ENCODE assay signal across 1 cellular context in the genomic region with DNA sequence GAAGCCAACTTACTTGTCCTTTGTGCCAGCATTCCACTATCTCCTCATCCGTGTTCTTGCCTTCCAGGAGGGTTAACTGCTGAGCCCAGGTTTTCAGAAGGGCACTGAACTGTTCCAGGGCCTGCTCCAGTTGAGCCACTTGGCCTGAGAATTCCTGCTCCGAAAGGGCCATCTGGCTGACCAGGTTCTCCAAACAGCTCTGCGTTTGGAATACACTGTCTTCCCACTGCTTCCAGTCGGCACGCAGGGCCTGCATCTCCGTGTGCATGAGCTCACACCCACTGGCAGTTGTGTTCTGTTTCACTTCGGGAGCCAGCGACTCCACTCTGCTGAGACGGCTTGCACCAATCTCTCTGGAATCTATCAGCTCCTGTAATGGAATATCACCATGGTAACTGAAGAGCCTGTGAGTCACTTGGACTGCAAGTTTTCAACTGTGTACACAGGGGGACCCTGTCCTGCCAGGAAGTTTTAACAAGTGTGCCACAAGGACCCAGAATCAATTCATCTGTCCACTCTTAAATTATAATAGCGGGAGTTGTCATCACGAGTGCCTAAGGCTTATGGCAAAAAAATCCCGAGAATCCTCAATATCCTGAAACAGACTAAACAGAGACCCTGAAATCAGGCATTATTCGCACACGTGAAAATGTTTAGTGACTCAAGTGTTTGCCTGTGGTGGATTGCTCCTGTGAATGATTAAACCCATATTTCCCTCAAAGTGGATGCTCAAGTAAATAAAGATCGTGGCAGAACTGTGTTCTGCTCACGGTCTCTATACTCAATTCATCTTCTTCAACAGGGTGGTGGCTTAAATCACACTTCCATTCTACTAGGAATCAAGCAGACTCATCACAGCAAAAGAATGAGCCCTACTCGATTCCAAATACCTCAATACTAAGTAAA.
TF ChIP-seq lines count a peak whose summit lies in the region.

No MANE protein-coding gene starts in this region.

TF ChIP-seq in HepG2, 621 proteins besides CTCF, POLR2A, EP300 and RAD21 (continued from another document and continues in another):
- TF ChIP-seq XRCC5 (optimal IDR thresholded peaks at IDR 0.05; ENCODE audit: low read length) (peak; percentile 80), ZNF556 (CRISPR knock-in tag; IDR thresholded peaks at IDR 0.05; ENCODE audit: borderline replicate concordance) (no peak), ATF3 (CRISPR knock-in tag; IDR thresholded peaks at IDR 0.05) (0 out of 2 replicates have a peak, but pooled peaks have one; percentile 29), ZZZ3 (CRISPR knock-in tag; IDR thresholded peaks at IDR 0.05; ENCODE audit: borderline replicate concordance) (peak; percentile 48; the same call in 1 of the 2 replicates), KMT2B (CRISPR knock-in tag; IDR thresholded peaks at IDR 0.05) (peak; percentile 84), HNRNPL (IDR thresholded peaks at IDR 0.05; ENCODE audit: low read depth, low read length) (no peak), ZNF160 (CRISPR knock-in tag; IDR thresholded peaks at IDR 0.05) (no peak), TIGD3 (CRISPR knock-in tag; IDR thresholded peaks at IDR 0.05; ENCODE audit: borderline replicate concordance) (no peak), ATF4 (CRISPR knock-in tag; IDR thresholded peaks at IDR 0.05) (no peak), RXRB (CRISPR knock-in tag; IDR thresholded peaks at IDR 0.05; ENCODE audit: borderline replicate concordance) (peak; percentile 35), PHF20 (CRISPR knock-in tag; IDR thresholded peaks at IDR 0.05) (no peak), PITX1 (CRISPR knock-in tag; IDR thresholded peaks at IDR 0.05) (no peak), ZBTB10 (CRISPR knock-in tag; IDR thresholded peaks at IDR 0.05; ENCODE audit: borderline replicate concordance) (peak; percentile 71; the same call in 1 of the 2 replicates), TARDBP (CRISPR knock-in tag; IDR thresholded peaks at IDR 0.05) (no peak), DNMT3B (CRISPR knock-in tag; conservative IDR thresholded peaks at IDR 0.05) (peak; percentile 70; the same call in 1 of the 2 replicates), BCL6 (CRISPR knock-in tag; IDR thresholded peaks at IDR 0.05) (0 out of 2 replicates have a peak, but pooled peaks have one; percentile 6), POLR2G (IDR thresholded peaks at IDR 0.05; ENCODE audit: low read depth, low read length) (peak; percentile 48; the same call in 1 of the 2 replicates), ZNF501 (CRISPR knock-in tag; IDR thresholded peaks at IDR 0.05) (peak; percentile 87; the same call in 1 of the 2 replicates), JUND (CRISPR knock-in tag; IDR thresholded peaks at IDR 0.05) (no peak), ZNF562 (CRISPR knock-in tag; IDR thresholded peaks at IDR 0.05; ENCODE audit: borderline replicate concordance) (no peak), ZNF644 (CRISPR knock-in tag; IDR thresholded peaks at IDR 0.05; ENCODE audit: low read depth) (no peak; the same call in 1 of the 2 replicates), CBX1 (IDR thresholded peaks at IDR 0.05; ENCODE audit: low read depth) (no peak), THAP11 (CRISPR knock-in tag; IDR thresholded peaks at IDR 0.05) (peak; percentile 35; the same call in 1 of the 2 replicates), MED8 (CRISPR knock-in tag; IDR thresholded peaks at IDR 0.05; ENCODE audit: insufficient replicate concordance) (no peak), ZNF275 (CRISPR knock-in tag; IDR thresholded peaks at IDR 0.05; ENCODE audit: borderline replicate concordance) (no peak), ZSCAN29 (CRISPR knock-in tag; conservative IDR thresholded peaks at IDR 0.05) (0 out of 2 replicates have a peak, but pooled peaks have one; percentile 65), KDM5B (CRISPR knock-in tag; IDR thresholded peaks at IDR 0.05; ENCODE audit: borderline replicate concordance) (peak; percentile 38; the same call in 1 of the 2 replicates), ZNF589 (CRISPR knock-in tag; conservative IDR thresholded peaks at IDR 0.05) (no peak), ZBTB7B (CRISPR knock-in tag; IDR thresholded peaks at IDR 0.05) (0 out of 2 replicates have a peak, but pooled peaks have one; percentile 20), CBX5 (CRISPR knock-in tag; IDR thresholded peaks at IDR 0.05; ENCODE audit: borderline replicate concordance) (peak; percentile 34; the same call in 1 of the 2 replicates), MED1 (CRISPR knock-in tag; IDR thresholded peaks at IDR 0.05) (0 out of 2 replicates have a peak, but pooled peaks have one; percentile 4), ZNF550 (CRISPR knock-in tag; IDR thresholded peaks at IDR 0.05; ENCODE audit: borderline replicate concordance) (no peak), HHEX (CRISPR knock-in tag; IDR thresholded peaks at IDR 0.05) (peak; percentile 6; the same call in 1 of the 2 replicates), ZBTB1 (CRISPR knock-in tag; IDR thresholded peaks at IDR 0.05; ENCODE audit: borderline replicate concordance) (no peak), RXRA (CRISPR knock-in tag; IDR thresholded peaks at IDR 0.05) (no peak), NAIF1 (CRISPR knock-in tag; IDR thresholded peaks at IDR 0.05; ENCODE audit: borderline replicate concordance) (no peak), FOXK1 (CRISPR knock-in tag; IDR thresholded peaks at IDR 0.05; ENCODE audit: borderline replicate concordance, low read depth) (peak; percentile 73; the same call in 1 of the 2 replicates), ZBTB21 (CRISPR knock-in tag; IDR thresholded peaks at IDR 0.05) (no peak), CENPX (CRISPR knock-in tag; IDR thresholded peaks at IDR 0.05) (no peak), ZBTB38 (CRISPR knock-in tag; IDR thresholded peaks at IDR 0.05) (0 out of 2 replicates have a peak, but pooled peaks have one; percentile 27), ZNF335 (CRISPR knock-in tag; IDR thresholded peaks at IDR 0.05) (peak; percentile 85), ZKSCAN5 (CRISPR knock-in tag; IDR thresholded peaks at IDR 0.05) (no peak), ZNF530 (CRISPR knock-in tag; IDR thresholded peaks at IDR 0.05; ENCODE audit: low read depth) (no peak), ZNF772 (CRISPR knock-in tag; IDR thresholded peaks at IDR 0.05) (peak; percentile 41; the same call in 1 of the 2 replicates), ZFP91 (CRISPR knock-in tag; IDR thresholded peaks at IDR 0.05; ENCODE audit: borderline replicate concordance) (peak; percentile 49; the same call in 1 of the 2 replicates), YEATS2 (CRISPR knock-in tag; IDR thresholded peaks at IDR 0.05; ENCODE audit: borderline replicate concordance) (peak; percentile 46; the same call in 1 of the 2 replicates), ZNF776 (CRISPR knock-in tag; IDR thresholded peaks at IDR 0.05) (no peak), DPF2 (CRISPR knock-in tag; IDR thresholded peaks at IDR 0.05; ENCODE audit: borderline replicate concordance, low read depth) (no peak), REXO4 (CRISPR knock-in tag; IDR thresholded peaks at IDR 0.05; ENCODE audit: borderline replicate concordance) (no peak), ZNF549 (CRISPR knock-in tag; IDR thresholded peaks at IDR 0.05) (no peak)
- TF ChIP-seq, protein P1, sequence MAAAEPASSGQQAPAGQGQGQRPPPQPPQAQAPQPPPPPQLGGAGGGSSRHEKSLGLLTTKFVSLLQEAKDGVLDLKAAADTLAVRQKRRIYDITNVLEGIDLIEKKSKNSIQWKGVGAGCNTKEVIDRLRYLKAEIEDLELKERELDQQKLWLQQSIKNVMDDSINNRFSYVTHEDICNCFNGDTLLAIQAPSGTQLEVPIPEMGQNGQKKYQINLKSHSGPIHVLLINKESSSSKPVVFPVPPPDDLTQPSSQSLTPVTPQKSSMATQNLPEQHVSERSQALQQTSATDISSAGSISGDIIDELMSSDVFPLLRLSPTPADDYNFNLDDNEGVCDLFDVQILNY (CRISPR knock-in tag; conservative IDR thresholded peaks at IDR 0.05): no peak
- TF ChIP-seq, protein P2, sequence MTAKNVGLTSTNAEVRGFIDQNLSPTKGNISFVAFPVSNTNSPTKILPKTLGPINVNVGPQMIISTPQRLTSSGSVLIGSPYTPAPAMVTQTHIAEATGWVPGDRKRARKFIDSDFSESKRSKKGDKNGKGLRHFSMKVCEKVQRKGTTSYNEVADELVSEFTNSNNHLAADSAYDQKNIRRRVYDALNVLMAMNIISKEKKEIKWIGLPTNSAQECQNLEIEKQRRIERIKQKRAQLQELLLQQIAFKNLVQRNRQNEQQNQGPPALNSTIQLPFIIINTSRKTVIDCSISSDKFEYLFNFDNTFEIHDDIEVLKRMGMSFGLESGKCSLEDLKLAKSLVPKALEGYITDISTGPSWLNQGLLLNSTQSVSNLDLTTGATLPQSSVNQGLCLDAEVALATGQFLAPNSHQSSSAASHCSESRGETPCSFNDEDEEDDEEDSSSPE (CRISPR knock-in tag; IDR thresholded peaks at IDR 0.05): no peak
- TF ChIP-seq, protein P3, sequence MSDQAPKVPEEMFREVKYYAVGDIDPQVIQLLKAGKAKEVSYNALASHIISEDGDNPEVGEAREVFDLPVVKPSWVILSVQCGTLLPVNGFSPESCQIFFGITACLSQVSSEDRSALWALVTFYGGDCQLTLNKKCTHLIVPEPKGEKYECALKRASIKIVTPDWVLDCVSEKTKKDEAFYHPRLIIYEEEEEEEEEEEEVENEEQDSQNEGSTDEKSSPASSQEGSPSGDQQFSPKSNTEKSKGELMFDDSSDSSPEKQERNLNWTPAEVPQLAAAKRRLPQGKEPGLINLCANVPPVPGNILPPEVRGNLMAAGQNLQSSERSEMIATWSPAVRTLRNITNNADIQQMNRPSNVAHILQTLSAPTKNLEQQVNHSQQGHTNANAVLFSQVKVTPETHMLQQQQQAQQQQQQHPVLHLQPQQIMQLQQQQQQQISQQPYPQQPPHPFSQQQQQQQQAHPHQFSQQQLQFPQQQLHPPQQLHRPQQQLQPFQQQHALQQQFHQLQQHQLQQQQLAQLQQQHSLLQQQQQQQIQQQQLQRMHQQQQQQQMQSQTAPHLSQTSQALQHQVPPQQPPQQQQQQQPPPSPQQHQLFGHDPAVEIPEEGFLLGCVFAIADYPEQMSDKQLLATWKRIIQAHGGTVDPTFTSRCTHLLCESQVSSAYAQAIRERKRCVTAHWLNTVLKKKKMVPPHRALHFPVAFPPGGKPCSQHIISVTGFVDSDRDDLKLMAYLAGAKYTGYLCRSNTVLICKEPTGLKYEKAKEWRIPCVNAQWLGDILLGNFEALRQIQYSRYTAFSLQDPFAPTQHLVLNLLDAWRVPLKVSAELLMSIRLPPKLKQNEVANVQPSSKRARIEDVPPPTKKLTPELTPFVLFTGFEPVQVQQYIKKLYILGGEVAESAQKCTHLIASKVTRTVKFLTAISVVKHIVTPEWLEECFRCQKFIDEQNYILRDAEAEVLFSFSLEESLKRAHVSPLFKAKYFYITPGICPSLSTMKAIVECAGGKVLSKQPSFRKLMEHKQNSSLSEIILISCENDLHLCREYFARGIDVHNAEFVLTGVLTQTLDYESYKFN (CRISPR knock-in tag; conservative IDR thresholded peaks at IDR 0.05): peak; percentile 83
